ENCODE assay signal across 10 cellular contexts in genomic region chr4:70694628-70695027, GRCh38. TPM values are rescaled to one million over a fixed set of nuclear protein-coding genes. Genes with fewer than 3 reads are reported as not detected.
DNase-seq lines count a peak whose midpoint lies in the region; ATAC-seq and FAIRE-seq lines count a peak whose summit lies in the region.
"Not testable (repeated sequence)": the region's sequence is repeated elsewhere in the genome, so short reads cannot be mapped to it uniquely, and the experiment has no call there.
"Had no signal": no experiment of that assay in that cellular context is flagged by ENCODE, and none has a peak within 500 bp of the region (broad histone marks: within the 10 kb centered on the region; RNA-seq: fewer than 3 reads in every experiment).

No MANE protein-coding gene starts in this region.

- not testable (repeated sequence) for H3K9me3 ChIP-seq in small intestine (ENCODE audit: control insufficient read depth, low read depth)

- not testable (repeated sequence) for H3K27me3 ChIP-seq in small intestine (ENCODE audit: control insufficient read depth in 2 of 2, insufficient read depth in 2 of 2, low read length in 2 of 2)

- ATAC-seq in left colon, result peak; percentile 78

- intact Hi-C loops in left colon (cut with DNase I, micrococcal nuclease), result not testable (repeated sequence)

- DNase-seq in MV-4-11 (lab: John Stamatoyannopoulos, UW), result peak; percentile 6
- not testable (repeated sequence) for DNase-seq in left colon
- peak; percentile 76 for DNase-seq in small intestine

- WGBS in small intestine, 3 donors, result 21 to 73% (median 32%) methylated on average over 7 of the region's 7 CpGs

- not testable (repeated sequence) for H3K4me3 ChIP-seq in small intestine (ENCODE audit: low read depth in 1 of 2, low read length in 2 of 2)

- not testable (repeated sequence) for H3K36me3 ChIP-seq in small intestine (ENCODE audit: control insufficient read depth in 2 of 2, insufficient read depth in 2 of 2, low read length in 2 of 2)

- FAIRE-seq in small intestine (lab: Jason Lieb, UNC), result not testable (repeated sequence)

- not testable (repeated sequence) for H3K4me1 ChIP-seq in small intestine (ENCODE audit: control insufficient read depth in 2 of 2, insufficient read depth in 1 of 2, low read depth in 1 of 2, low read length in 1 of 2)

- not testable (repeated sequence) for H3K27ac ChIP-seq in small intestine (ENCODE audit: low read depth in 1 of 2, low read length in 1 of 2)

RNA-seq across cellular contexts. Expression of gene UTP3, which starts 6.3 kb away (rescaled TPM):
- 10 to 100 TPM; 18.4 to 19.7 TPM for total RNA-seq in left colon
- polyA plus RNA-seq in small intestine, result 10 to 100 TPM; 18.6 to 24.8 (median 22.1) TPM

RNA-seq across cellular contexts. Expression of gene RUFY3, which starts 27.1 kb away (rescaled TPM):
- total RNA-seq in left colon, result 10 to 100 TPM; 37.2 to 37.8 TPM
- 10 to 100 TPM; 13.8 to 19.7 (median 16.8) TPM for polyA plus RNA-seq in small intestine

RNA-seq across cellular contexts. Expression of gene JCHAIN, which starts 28.3 kb away (rescaled TPM):
- total RNA-seq in left colon, result 100 to 1,000 TPM; 114 to 909 TPM
- polyA plus RNA-seq in small intestine, result 1,000 to 10,000 TPM in 1 of 3 donors, 100 to 1,000 TPM in 1, 10 to 100 TPM in 1; 42.3 to 2,753 (median 175) TPM
- total RNA-seq: A172; A673; Caco-2; Calu3; CD4-positive, alpha-beta memory T cell; CD8-positive, alpha-beta memory T cell; Daoy had no signal
- polyA plus RNA-seq: CD8-positive, alpha-beta memory T cell had no signal
